In the genomic region with DNA sequence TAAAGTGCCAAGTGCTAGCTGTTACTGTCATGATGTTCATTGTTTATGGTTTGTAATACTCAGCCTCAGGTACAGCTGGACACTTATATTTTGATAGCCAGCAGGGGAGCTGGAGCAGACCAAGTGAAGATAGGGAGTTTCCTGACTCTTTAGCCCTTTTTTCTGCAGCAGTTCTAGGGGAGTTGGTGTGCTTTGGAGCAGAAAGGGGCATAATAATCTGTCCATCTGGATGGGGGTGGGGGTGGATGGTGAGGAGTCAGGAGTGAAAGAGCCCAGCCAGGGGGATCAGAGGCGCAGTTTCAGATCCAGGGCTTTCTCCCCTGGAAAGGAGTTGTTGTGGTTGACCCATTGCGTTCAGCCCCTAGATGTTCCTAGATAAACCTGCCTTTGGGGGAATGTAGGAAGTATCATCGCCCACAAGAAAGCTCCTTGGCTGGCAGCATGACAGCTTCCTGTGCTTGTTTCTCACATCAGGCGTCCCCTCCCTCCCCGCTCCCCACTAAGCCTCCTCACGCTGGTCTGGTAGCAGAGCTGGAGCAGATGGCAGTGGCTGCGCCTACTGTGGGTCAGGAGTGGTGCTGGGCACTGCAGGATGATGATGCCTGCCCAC, we compare ENCODE assay signal across 8 cellular contexts. TPM values are rescaled to one million over a fixed set of nuclear protein-coding genes. Genes with fewer than 3 reads are reported as not detected.
A peak's percentile ranks its signal among the peaks of the same experiment; 100 is the strongest.
DNase-seq lines count a peak whose midpoint lies in the region; ATAC-seq, FAIRE-seq and TF ChIP-seq lines count a peak whose summit lies in the region.

No MANE protein-coding gene starts in this region.

- H3K27ac ChIP-seq in HEK293 (ENCODE audit: extremely low read depth, low read depth, low read length) (no peak overlapping the region), endothelial cell of umbilical vein (ENCODE audit: insufficient read depth, low read depth, low read length) (peak overlapping the region; percentile 37)

- FAIRE-seq in endothelial cell of umbilical vein (lab: Jason Lieb, UNC) = peak; percentile 73

- peaks cover 11% of the 10 kb centered on the region for H3K4me1 ChIP-seq in HEK293 (ENCODE audit: control insufficient read depth, insufficient read depth, low read length)
- H3K4me1 ChIP-seq in endothelial cell of umbilical vein (ENCODE audit: control insufficient read depth, extremely low read depth, insufficient read depth, low read length) = peaks cover 53% of the 10 kb centered on the region

- H2AFZ ChIP-seq in endothelial cell of umbilical vein (ENCODE audit: low read depth, low read length) = no peak overlapping the region

- BruUV-seq in endothelial cell of umbilical vein (replicated peaks; lab: Mats Ljungman, UMichigan) (no TSS peak), Calu3 (replicated peaks; lab: Mats Ljungman, UMichigan) (no TSS peak)

- H3K9ac ChIP-seq in endothelial cell of umbilical vein (replicated peaks; ENCODE audit: extremely low read depth, insufficient read depth, low read length) = no peak overlapping the region

- ATAC-seq in GM18502 (IDR thresholded peaks at IDR 0.05; ENCODE audit: poor library complexity, unreplicated experiment) = no peak

- peaks cover 85% of the 10 kb centered on the region for H3K4me1 Mint-ChIP-seq in activated CD4-positive, alpha-beta T cell treated with anti-CD3 and anti-CD28 coated beads, Interleukin-2, amount 10 ng/mL, durations not matched to agents 7 days and 5 days
- peaks cover 13% of the 10 kb centered on the region for H3K4me1 Mint-ChIP-seq in Calu3 (ENCODE audit: low read depth, unreplicated experiment)

- H3K27me3 ChIP-seq in endothelial cell of umbilical vein (ENCODE audit: control insufficient read depth in 2 of 2, insufficient read depth in 2 of 2, low read length in 2 of 2) = no peaks in the 10 kb centered on the region

- H3K27ac Mint-ChIP-seq in activated CD4-positive, alpha-beta T cell treated with anti-CD3 and anti-CD28 coated beads, Interleukin-2, amount 10 ng/mL, durations not matched to agents 7 days and 5 days = peak overlapping the region; percentile 93
- H3K27ac Mint-ChIP-seq in Calu3 (ENCODE audit: unreplicated experiment) = no peak overlapping the region

- H3K27me3 Mint-ChIP-seq in activated CD4-positive, alpha-beta T cell treated with anti-CD3 and anti-CD28 coated beads, Interleukin-2, amount 10 ng/mL, durations not matched to agents 7 days and 5 days = no peaks in the 10 kb centered on the region
- H3K27me3 Mint-ChIP-seq in Calu3 (ENCODE audit: unreplicated experiment) = no peaks in the 10 kb centered on the region

- TF ChIP-seq CTCF in HEK293 (tag by site-specific recombination; IDR thresholded peaks at IDR 0.05) (no peak), endothelial cell of umbilical vein (IDR thresholded peaks at IDR 0.05; ENCODE audit: extremely low read depth in 1 of 2, insufficient read depth in 1 of 2, low read depth in 1 of 2, low read length in 2 of 2) (no peak), retinal pigment epithelial cell (conservative IDR thresholded peaks at IDR 0.05; ENCODE audit: low read depth, low read length) (peak; percentile 6), Calu3 (IDR thresholded peaks at IDR 0.05; ENCODE audit: unreplicated experiment) (no peak)

- H3K4me3 Mint-ChIP-seq in activated CD4-positive, alpha-beta T cell treated with anti-CD3 and anti-CD28 coated beads, Interleukin-2, amount 10 ng/mL, durations not matched to agents 7 days and 5 days = peak overlapping the region; percentile 53
- no peak overlapping the region for H3K4me3 Mint-ChIP-seq in Calu3 (ENCODE audit: low read depth, unreplicated experiment)

- no peaks in the 10 kb centered on the region for H3K9me3 Mint-ChIP-seq in activated CD4-positive, alpha-beta T cell treated with anti-CD3 and anti-CD28 coated beads, Interleukin-2, amount 10 ng/mL, durations not matched to agents 7 days and 5 days
- H3K9me3 Mint-ChIP-seq in Calu3 (ENCODE audit: low read depth, unreplicated experiment) = no peaks in the 10 kb centered on the region

- DNase-seq in activated CD4-positive, alpha-beta T cell treated with anti-CD3 and anti-CD28 coated beads, Interleukin-2, amount 10 ng/mL, durations not matched to agents 7 days and 5 days = peak; percentile 74
- peak; percentile 47 for DNase-seq in endothelial cell of umbilical vein (ENCODE audit: low read depth, low spot score)
- DNase-seq in retinal pigment epithelial cell (ENCODE audit: low read depth) = peak; percentile 87
- no peak for DNase-seq in NCI-H187 treated with DMSO at 0.1 percent for 48 hours (lab: John Stamatoyannopoulos, UW)
- DNase-seq in Calu3 = no peak
- DNase-seq in SIG-M5 (lab: John Stamatoyannopoulos, UW) = no peak

- H3K36me3 Mint-ChIP-seq in activated CD4-positive, alpha-beta T cell treated with anti-CD3 and anti-CD28 coated beads, Interleukin-2, amount 10 ng/mL, durations not matched to agents 7 days and 5 days (ENCODE audit: low read depth) = peaks cover 67% of the 10 kb centered on the region
- H3K36me3 Mint-ChIP-seq in Calu3 (ENCODE audit: insufficient read depth, unreplicated experiment) = peaks cover 23% of the 10 kb centered on the region

- peaks cover 0 to 51% of the 10 kb centered on the region in 2 experiments; a peak in 1 of 3 replicates for H3K36me3 ChIP-seq in HEK293 (ENCODE audit: control insufficient read depth in 2 of 2, insufficient read depth in 1 of 2, low read length in 2 of 2)
- peaks cover 4% of the 10 kb centered on the region in 2 experiments for H3K36me3 ChIP-seq in endothelial cell of umbilical vein (ENCODE audit: control insufficient read depth in 2 of 2, extremely low read depth in 1 of 2, insufficient read depth in 2 of 2, low read length in 2 of 2)

- dilution Hi-C loops in endothelial cell of umbilical vein (cut with MboI; ENCODE audit: extremely low pct_ligation_motif_present, low sequenced_read_pairs) = no loop called here

- POLR2A ChIA-PET in HEK293 (lab: Yijun Ruan, JAX) = no interaction called here
- POLR2A ChIA-PET in activated CD4-positive, alpha-beta T cell treated with anti-CD3 and anti-CD28 coated beads, Interleukin-2, amount 10 ng/mL, durations not matched to agents 7 days and 5 days (lab: Charles Lee) = no interaction called here
- POLR2A ChIA-PET in endothelial cell of umbilical vein (lab: Charles Lee) = no interaction called here

- no peak overlapping the region for H3K4me2 ChIP-seq in endothelial cell of umbilical vein (ENCODE audit: insufficient read depth, low read length)

- intact Hi-C loops in endothelial cell of umbilical vein (cut with micrococcal nuclease) = no loop called here
- intact Hi-C loops in Calu3 (cut with micrococcal nuclease; ENCODE audit: unreplicated experiment) = no loop called here

- no peak overlapping the region for H3K4me3 ChIP-seq in HEK293 (ENCODE audit: low read depth, low read length)
- no peak overlapping the region for H3K4me3 ChIP-seq in endothelial cell of umbilical vein (replicated peaks in 1 of 3; ENCODE audit: insufficient read depth in 1 of 3, low read depth in 1 of 3, low read length in 3 of 3)
- no peak overlapping the region for H3K4me3 ChIP-seq in retinal pigment epithelial cell (ENCODE audit: low read length)

- H3K9me1 ChIP-seq in endothelial cell of umbilical vein (replicated peaks; ENCODE audit: control insufficient read depth, extremely low read depth, insufficient read depth, low read length) = no peaks in the 10 kb centered on the region

- TF ChIP-seq POLR2A in endothelial cell of umbilical vein (IDR thresholded peaks at IDR 0.05; ENCODE audit: low read depth, low read length) = no peak

- peaks cover 10% of the 10 kb centered on the region for H4K20me1 ChIP-seq in endothelial cell of umbilical vein (replicated peaks; ENCODE audit: control insufficient read depth, extremely low read depth, insufficient read depth, low read length)

- H3K79me2 ChIP-seq in endothelial cell of umbilical vein (ENCODE audit: control insufficient read depth, insufficient read depth, low read length) = peaks cover 90% of the 10 kb centered on the region

- CTCF ChIA-PET in HEK293 (lab: Yijun Ruan, JAX) = interaction anchor here (0.9 to 4.8 kb wide), 3 partner anchors 15 to 92 kb away, joined by 3 to 44 read pairs (median 4); no protein-coding TSS in a partner anchor
- CTCF ChIA-PET in activated CD4-positive, alpha-beta T cell treated with anti-CD3 and anti-CD28 coated beads, Interleukin-2, amount 10 ng/mL, durations not matched to agents 7 days and 5 days (lab: Charles Lee) = interaction anchor here (0.6 to 11.8 kb wide), 3 partner anchors 17 to 208 kb away, joined by 3 to 122 read pairs (median 4); no protein-coding TSS in a partner anchor
- CTCF ChIA-PET in endothelial cell of umbilical vein (lab: Charles Lee) = interaction anchor here (0.7 to 5.0 kb wide), 6 partner anchors 9 to 131 kb away, joined by 3 to 36 read pairs (median 3); no protein-coding TSS in a partner anchor
- CTCF ChIA-PET in Calu3 (lab: Charles Lee) = no interaction called here

- no peaks in the 10 kb centered on the region for H3K9me3 ChIP-seq in HEK293 (ENCODE audit: control insufficient read depth, insufficient read depth, low read depth, low read length)
- H3K9me3 ChIP-seq in endothelial cell of umbilical vein (replicated peaks; ENCODE audit: control insufficient read depth, insufficient read depth, low read length) = no peaks in the 10 kb centered on the region

RNA-seq across cellular contexts. Expression of a gene that starts 41.9 kb away (rescaled TPM):
- total RNA-seq in activated CD4-positive, alpha-beta T cell treated with anti-CD3 and anti-CD28 coated beads, Interleukin-2, amount 10 ng/mL, durations not matched to agents 7 days and 5 days = 100 to 1,000 TPM; 141 to 182 TPM
- total RNA-seq in endothelial cell of umbilical vein = 126 and 138 TPM in 2 replicates
- polyA plus RNA-seq in endothelial cell of umbilical vein = 68.1 and 85.1 TPM in 2 replicates
- polyA plus RNA-seq in endothelial cell of umbilical vein (2011; cell fraction: cytosol; rRNA removed) = 39.4 and 44.2 TPM in 2 replicates
- 186 and 198 TPM in 2 replicates for polyA plus RNA-seq in endothelial cell of umbilical vein (2011; cell fraction: nucleus; rRNA removed)
- polyA plus RNA-seq in endothelial cell of umbilical vein (2012) = 54.1 and 54.9 TPM in 2 replicates
- 86.6 and 102 TPM in 2 replicates for polyA minus RNA-seq in endothelial cell of umbilical vein
- polyA minus RNA-seq in endothelial cell of umbilical vein (2011; cell fraction: cytosol; rRNA and poly(A)+ RNA removed) = 22.4 TPM
- 145 and 223 TPM in 2 replicates for polyA minus RNA-seq in endothelial cell of umbilical vein (2011; cell fraction: nucleus; rRNA and poly(A)+ RNA removed)
- total RNA-seq in Calu3 (2022) = 137 and 144 TPM in 2 replicates

RNA-seq across cellular contexts. Expression of a gene that starts 53.7 kb away (rescaled TPM):
- 10 to 100 TPM; 38.7 to 40.1 TPM for total RNA-seq in activated CD4-positive, alpha-beta T cell treated with anti-CD3 and anti-CD28 coated beads, Interleukin-2, amount 10 ng/mL, durations not matched to agents 7 days and 5 days
- total RNA-seq in endothelial cell of umbilical vein = 20.1 and 24.2 TPM in 2 replicates
- 33.6 and 38.1 TPM in 2 replicates for polyA plus RNA-seq in endothelial cell of umbilical vein
- polyA plus RNA-seq in endothelial cell of umbilical vein (2011; cell fraction: cytosol; rRNA removed) = 19.9 and 24.6 TPM in 2 replicates
- 33.5 and 50.8 TPM in 2 replicates for polyA plus RNA-seq in endothelial cell of umbilical vein (2011; cell fraction: nucleus; rRNA removed)
- 14.3 and 15.8 TPM in 2 replicates for polyA plus RNA-seq in endothelial cell of umbilical vein (2012)
- polyA minus RNA-seq in endothelial cell of umbilical vein = 40.5 and 44.8 TPM in 2 replicates
- polyA minus RNA-seq in endothelial cell of umbilical vein (2011; cell fraction: cytosol; rRNA and poly(A)+ RNA removed) = 4.0 TPM
- polyA minus RNA-seq in endothelial cell of umbilical vein (2011; cell fraction: nucleus; rRNA and poly(A)+ RNA removed) = 21.8 and 24.5 TPM in 2 replicates
- 26.5 and 28.1 TPM in 2 replicates for total RNA-seq in Calu3 (2022)

Comparison
In these comparisons a context has a peak if more than half of its experiments do, and no peak if none do; other contexts are left out.
1. DNase-seq: peak in activated CD4-positive, alpha-beta T cell treated with anti-CD3 and anti-CD28 coated beads, Interleukin-2, amount 10 ng/mL, durations not matched to agents 7 days and 5 days (single experiment), endothelial cell of umbilical vein (single experiment) and retinal pigment epithelial cell (single experiment); none in NCI-H187 treated with DMSO at 0.1 percent for 48 hours (single experiment), Calu3 (single experiment) and SIG-M5 (single experiment).